In genomic region chr15:92510163-92510882, GRCh38 we compare ENCODE assay signal across 1 cellular context.
A peak's percentile ranks its signal among the peaks of the same experiment; 100 is the strongest.
TF ChIP-seq lines count a peak whose summit lies in the region.

No MANE protein-coding gene starts in this region.

TF ChIP-seq in H1, 55 proteins besides CTCF, POLR2A, EP300 and RAD21:
- TF ChIP-seq TCF12 (IDR thresholded peaks at IDR 0.05; ENCODE audit: low read depth, low read length) (peak; percentile 40; the same call in 1 of the 2 replicates), SIX5 (IDR thresholded peaks at IDR 0.05; ENCODE audit: low read depth, low read length) (no peak), E2F6 (IDR thresholded peaks at IDR 0.05) (no peak), TAF1 (IDR thresholded peaks at IDR 0.05; ENCODE audit: low read depth, low read length) (peak; percentile 51; the same call in 1 of the 2 replicates), RBBP5 (IDR thresholded peaks at IDR 0.05; ENCODE audit: borderline replicate concordance, low read depth, low read length) (no peak; the same call in 1 of the 2 replicates), ASH2L (IDR thresholded peaks at IDR 0.05; ENCODE audit: low read length) (peak; percentile 37), SP2 (IDR thresholded peaks at IDR 0.05; ENCODE audit: low read length) (no peak), HDAC6 (IDR thresholded peaks at IDR 0.05; ENCODE audit: low read depth, low read length) (no peak), FOSL1 (IDR thresholded peaks at IDR 0.05; ENCODE audit: insufficient read depth, low read depth, low read length) (0 out of 2 replicates have a peak, but pooled peaks have one; percentile 36), POU5F1 (IDR thresholded peaks at IDR 0.05; ENCODE audit: low read depth, low read length) (peak; percentile 89), SP1 (IDR thresholded peaks at IDR 0.05; ENCODE audit: low read depth, low read length) (peak; percentile 59; the same call in 1 of the 2 replicates), USF2 (IDR thresholded peaks at IDR 0.05; ENCODE audit: low read length) (no peak), CBX5 (IDR thresholded peaks at IDR 0.05; ENCODE audit: low read depth, low read length) (no peak), BACH1 (IDR thresholded peaks at IDR 0.05; ENCODE audit: low read length) (no peak), EZH2 (IDR thresholded peaks at IDR 0.05; ENCODE audit: low read depth, low read length, severe bottlenecking) (no peak), TEAD4 (IDR thresholded peaks at IDR 0.05; ENCODE audit: low read depth, low read length) (peak; percentile 94), ZNF274 (IDR thresholded peaks at IDR 0.05; ENCODE audit: borderline replicate concordance, extremely low read depth, low read length) (no peak), KDM1A (IDR thresholded peaks at IDR 0.05; ENCODE audit: borderline replicate concordance, low read length) (no peak), TBP (IDR thresholded peaks at IDR 0.05; ENCODE audit: low read depth, low read length) (0 out of 2 replicates have a peak, but pooled peaks have one; percentile 29), SRF (IDR thresholded peaks at IDR 0.05; ENCODE audit: low read depth, low read length) (no peak), JUN (IDR thresholded peaks at IDR 0.05; ENCODE audit: low read depth, low read length) (peak; percentile 99), SIN3A (conservative IDR thresholded peaks at IDR 0.05 in 1 of 2, IDR thresholded peaks at IDR 0.05 in 1 of 2; ENCODE audit: low read depth in 1 of 2, low read length in 2 of 2) (no peak), ATF3 (IDR thresholded peaks at IDR 0.05; ENCODE audit: insufficient read depth, low read depth, low read length) (peak; percentile 38; the same call in 1 of the 2 replicates), NANOG (IDR thresholded peaks at IDR 0.05; ENCODE audit: insufficient read depth, low read depth, low read length, poor library complexity, severe bottlenecking) (peak; percentile 46), ATF2 (IDR thresholded peaks at IDR 0.05; ENCODE audit: low read length) (no peak), NRF1 (IDR thresholded peaks at IDR 0.05; ENCODE audit: low read depth, low read length) (no peak), EGR1 (IDR thresholded peaks at IDR 0.05; ENCODE audit: borderline replicate concordance, low read depth, low read length) (no peak), HDAC2 (IDR thresholded peaks at IDR 0.05; ENCODE audit: borderline replicate concordance in 1 of 2, low read depth in 2 of 2, low read length in 2 of 2) (peak in 1 of 2 experiments; percentile 72; a peak in 1 of 4 replicates), BCL11A (IDR thresholded peaks at IDR 0.05; ENCODE audit: low read depth in 2 of 2, low read length in 2 of 2) (peak; percentile 8 to 25), CREB1 (IDR thresholded peaks at IDR 0.05) (no peak), RNF2 (IDR thresholded peaks at IDR 0.05; ENCODE audit: borderline replicate concordance, low read depth, low read length, missing control alignments, poor library complexity, severe bottlenecking) (no peak), JUND (IDR thresholded peaks at IDR 0.05; ENCODE audit: low read length) (peak; percentile 100), CHD1 (IDR thresholded peaks at IDR 0.05; ENCODE audit: low read depth, low read length) (no peak), POLR2AphosphoS5 (IDR thresholded peaks at IDR 0.05; ENCODE audit: low read depth, low read length) (no peak)
